In genomic region chr20:53265304-53265875, GRCh38 we compare ENCODE assay signal across 22 cellular contexts.
"Had no signal": no experiment of that assay in that cellular context is flagged by ENCODE, and none has a peak within 500 bp of the region (broad histone marks: within the 10 kb centered on the region; RNA-seq: fewer than 3 reads in every experiment).

No MANE protein-coding gene starts in this region.

- H3K27me3 Mint-ChIP-seq: stimulated activated naive CD8-positive, alpha-beta T cell treated with anti-CD3 and anti-CD28 coated beads, Interleukin-15, amount 100 ng/mL, for 72 hours had no signal

- H3K4me1 ChIP-seq: gastrocnemius medialis, left ventricle myocardium inferior, lower lobe of right lung, parathyroid adenoma, prostate gland, right lobe of liver, tibial nerve had no signal

- ATAC-seq: esophagus mucosa; gastrocnemius medialis; lower lobe of right lung; natural killer cell; right lobe of liver; stimulated activated naive B cell treated with anti-CD40 and anti-IgM and Interleukin-4, amounts not matched to agents 10 μg/mL and 1 μg/mL and 100 μg/mL, for 72 hours; stimulated activated naive CD8-positive, alpha-beta T cell treated with anti-CD3 and anti-CD28 coated beads, Interleukin-15, amount 100 ng/mL, for 72 hours had no signal

- H3K27me3 ChIP-seq: gastrocnemius medialis, right lobe of liver, testis, tibial nerve had no signal

- H3K9ac ChIP-seq: parathyroid adenoma had no signal

- H3K27ac ChIP-seq: dorsolateral prefrontal cortex, gastrocnemius medialis, left ventricle myocardium inferior, lower lobe of right lung, parathyroid adenoma, prostate gland, right lobe of liver, testis, tibial nerve had no signal

- H3K36me3 ChIP-seq: gastrocnemius medialis, left ventricle myocardium inferior, lower lobe of right lung, prostate gland, right lobe of liver, tibial nerve had no signal

- H3K9me3 Mint-ChIP-seq: immature natural killer cell; memory B cell; mesothelial cell of epicardium; natural killer cell; stimulated activated naive B cell treated with anti-CD40 and anti-IgM and Interleukin-4, amounts not matched to agents 10 μg/mL and 1 μg/mL and 100 μg/mL, for 72 hours; stimulated activated naive CD8-positive, alpha-beta T cell treated with anti-CD3 and anti-CD28 coated beads, Interleukin-15, amount 100 ng/mL, for 72 hours had no signal

- H3K4me3 ChIP-seq: dorsolateral prefrontal cortex, gastrocnemius medialis, left ventricle myocardium inferior, lower lobe of right lung, prostate gland, right lobe of liver, testis, tibial nerve had no signal

- H3K79me2 ChIP-seq: parathyroid adenoma had no signal

- DNase-seq: cortex of kidney; dorsolateral prefrontal cortex; effector CD8-positive, alpha-beta T cell; gastrocnemius medialis; immature natural killer cell; left ventricle myocardium inferior; lower lobe of right lung; natural killer cell; occipital lobe; retina; right lobe of liver; stimulated activated CD4-positive, alpha-beta T cell treated with anti-CD3 and anti-CD28 coated beads, Interleukin-1b, Interleukin-23, amount 100 ng/mL, for 48 hours; stimulated activated CD4-positive, alpha-beta T cell treated with anti-CD3 and anti-CD28 coated beads, Interleukin-4, amount 100 ng/mL, for 24 hours; stimulated activated naive B cell treated with anti-CD40 and anti-IgM and Interleukin-4, amounts not matched to agents 10 μg/mL and 1 μg/mL and 100 μg/mL, for 72 hours; stimulated activated naive CD8-positive, alpha-beta T cell treated with anti-CD3 and anti-CD28 coated beads, Interleukin-15, amount 100 ng/mL, for 72 hours; testis had no signal

- H3K4me3 Mint-ChIP-seq: immature natural killer cell; memory B cell; mesothelial cell of epicardium; natural killer cell; stimulated activated naive B cell treated with anti-CD40 and anti-IgM and Interleukin-4, amounts not matched to agents 10 μg/mL and 1 μg/mL and 100 μg/mL, for 72 hours; stimulated activated naive CD8-positive, alpha-beta T cell treated with anti-CD3 and anti-CD28 coated beads, Interleukin-15, amount 100 ng/mL, for 72 hours had no signal

- H2AFZ ChIP-seq: parathyroid adenoma had no signal

- H3K9me3 ChIP-seq: gastrocnemius medialis, left ventricle myocardium inferior, lower lobe of right lung, prostate gland, right lobe of liver, testis, tibial nerve had no signal

- H3K36me3 Mint-ChIP-seq: immature natural killer cell; memory B cell; mesothelial cell of epicardium; natural killer cell; stimulated activated naive B cell treated with anti-CD40 and anti-IgM and Interleukin-4, amounts not matched to agents 10 μg/mL and 1 μg/mL and 100 μg/mL, for 72 hours had no signal

- H3K27ac Mint-ChIP-seq: memory B cell; mesothelial cell of epicardium; natural killer cell; stimulated activated naive B cell treated with anti-CD40 and anti-IgM and Interleukin-4, amounts not matched to agents 10 μg/mL and 1 μg/mL and 100 μg/mL, for 72 hours; stimulated activated naive CD8-positive, alpha-beta T cell treated with anti-CD3 and anti-CD28 coated beads, Interleukin-15, amount 100 ng/mL, for 72 hours had no signal

- H3K4me1 Mint-ChIP-seq: immature natural killer cell; memory B cell; natural killer cell; stimulated activated naive B cell treated with anti-CD40 and anti-IgM and Interleukin-4, amounts not matched to agents 10 μg/mL and 1 μg/mL and 100 μg/mL, for 72 hours; stimulated activated naive CD8-positive, alpha-beta T cell treated with anti-CD3 and anti-CD28 coated beads, Interleukin-15, amount 100 ng/mL, for 72 hours had no signal
